Comparison of ENCODE assay signal across 16 cellular contexts in the genomic region with DNA sequence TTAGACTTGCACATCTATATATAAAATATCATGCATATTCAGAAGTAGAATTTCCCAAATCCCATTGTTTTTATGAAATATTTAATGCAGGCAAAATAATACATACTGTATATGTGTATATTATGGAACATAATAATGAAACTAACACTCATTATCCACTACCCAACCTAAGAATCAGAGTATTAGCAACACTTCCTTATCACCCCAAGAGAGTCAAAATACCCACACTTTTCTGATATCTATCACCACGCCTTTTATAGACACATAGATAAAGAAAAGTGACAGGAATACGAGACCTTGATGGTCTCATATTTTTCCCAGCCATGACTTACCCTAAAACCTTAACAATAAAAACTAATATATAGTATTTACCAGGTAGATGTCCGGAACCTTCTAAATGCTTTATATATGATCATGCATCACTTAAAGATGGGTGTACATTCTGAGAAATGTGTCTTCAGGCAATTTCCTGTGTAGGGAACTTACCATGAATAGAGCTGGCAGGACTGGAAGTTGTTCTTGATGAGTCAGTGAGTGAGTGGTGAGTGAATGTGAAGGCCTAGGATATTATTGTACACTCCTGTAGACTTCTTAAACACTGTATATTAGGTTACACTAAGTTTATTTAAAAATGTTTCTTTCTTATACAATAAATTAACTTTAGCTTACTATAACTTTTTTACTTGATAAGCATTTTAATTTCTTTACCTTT. TPM values are rescaled to one million over a fixed set of nuclear protein-coding genes. Genes with fewer than 3 reads are reported as not detected.
DNase-seq lines count a peak whose midpoint lies in the region; ATAC-seq and TF ChIP-seq lines count a peak whose summit lies in the region.
"Had no signal": no experiment of that assay in that cellular context is flagged by ENCODE, and none has a peak within 500 bp of the region (broad histone marks: within the 10 kb centered on the region; RNA-seq: fewer than 3 reads in every experiment).

No MANE protein-coding gene starts in this region.

- H3K9me2 ChIP-seq in MM.1S (replicated peaks; ENCODE audit: insufficient read depth, low read length): no peaks in the 10 kb centered on the region

- DNase-seq in DND-41 (no peak), LHCN-M2 (ENCODE audit: low read depth) (peak; percentile 76), astrocyte of the cerebellum (ENCODE audit: low read depth) (peak; percentile 29), iris pigment epithelial cell (ENCODE audit: low read depth) (peak; percentile 89), GOT3 (lab: John Stamatoyannopoulos, UW) (no peak), NOMO-1 treated with DMSO at 0.1 percent for 48 hours (lab: John Stamatoyannopoulos, UW; ENCODE audit: unreplicated experiment) (no peak), MM.1S (no peak), suprapubic skin (ENCODE audit: low spot score in 2 of 2) (no peak)
- DNase-seq: CD4-positive, alpha-beta T cell; NCI-H2081; nucleus accumbens; stimulated activated CD4-positive, alpha-beta T cell treated with anti-CD3 and anti-CD28 coated beads, Interleukin-1b, Interleukin-23, amount 100 ng/mL, for 48 hours; stimulated activated naive B cell treated with anti-CD40 and anti-IgM and Interleukin-4, amounts not matched to agents 10 μg/mL and 1 μg/mL and 100 μg/mL, for 72 hours; T-helper 9 cell had no signal

- in situ Hi-C loops in astrocyte of the cerebellum (cut with HindIII; ENCODE audit: low sequenced_read_pairs): no loop called here

- ATAC-seq in DND-41 (ENCODE audit: insufficient read depth, low read depth): peak; percentile 70; the same call in 2 of the 3 replicates
- ATAC-seq: gastroesophageal sphincter; stimulated activated naive B cell treated with anti-CD40 and anti-IgM and Interleukin-4, amounts not matched to agents 10 μg/mL and 1 μg/mL and 100 μg/mL, for 72 hours had no signal

- H2AFZ ChIP-seq in DND-41 (ENCODE audit: low read depth, low read length): no peak overlapping the region
- no peak overlapping the region for H2AFZ ChIP-seq in MM.1S (ENCODE audit: low read length)

- H3K36me3 ChIP-seq in DND-41 (ENCODE audit: insufficient read depth, low read length) (no peaks in the 10 kb centered on the region), MM.1S (replicated peaks; ENCODE audit: insufficient read depth, low read length) (no peaks in the 10 kb centered on the region), suprapubic skin (no peaks in the 10 kb centered on the region)
- H3K36me3 ChIP-seq: cardiac muscle cell, gastroesophageal sphincter had no signal

- H3F3A ChIP-seq in MM.1S (ENCODE audit: insufficient read depth, low read length): no peaks in the 10 kb centered on the region

- H3K4me2 ChIP-seq in DND-41 (ENCODE audit: insufficient read depth, low read length) (no peak overlapping the region), MM.1S (ENCODE audit: low read depth, low read length) (no peak overlapping the region)

- H3K4me1 ChIP-seq in DND-41 (ENCODE audit: insufficient read depth, low read length) (peaks cover 5% of the 10 kb centered on the region; the same call in 1 of the 2 replicates), MM.1S (ENCODE audit: low read length) (no peaks in the 10 kb centered on the region), suprapubic skin (no peaks in the 10 kb centered on the region)
- H3K4me1 ChIP-seq: gastroesophageal sphincter had no signal

- no peak overlapping the region for H3K9ac ChIP-seq in DND-41 (ENCODE audit: low read depth, low read length)
- no peak overlapping the region for H3K9ac ChIP-seq in MM.1S (ENCODE audit: low read length)

- no peak for TF ChIP-seq POLR2A in suprapubic skin (IDR thresholded peaks at IDR 0.05)

- TF ChIP-seq CTCF in DND-41 (IDR thresholded peaks at IDR 0.05; ENCODE audit: borderline replicate concordance, extremely low read depth, low read length, poor library complexity, severe bottlenecking) (no peak), astrocyte of the cerebellum (IDR thresholded peaks at IDR 0.05; ENCODE audit: low read depth, low read length, missing control alignments) (no peak), MM.1S (IDR thresholded peaks at IDR 0.05; ENCODE audit: low read length) (no peak), suprapubic skin (IDR thresholded peaks at IDR 0.05) (no peak)

- no peak overlapping the region for H3K4me3 ChIP-seq in DND-41 (ENCODE audit: low read depth in 1 of 2, low read length in 2 of 2)
- H3K4me3 ChIP-seq in astrocyte of the cerebellum (ENCODE audit: low read depth, low read length): no peak overlapping the region
- no peak overlapping the region for H3K4me3 ChIP-seq in MM.1S (ENCODE audit: low read length)
- no peak overlapping the region for H3K4me3 ChIP-seq in suprapubic skin
- H3K4me3 ChIP-seq: cardiac muscle cell, gastroesophageal sphincter had no signal

- no peaks in the 10 kb centered on the region for H4K20me1 ChIP-seq in DND-41 (ENCODE audit: insufficient read depth, low read length)
- H4K20me1 ChIP-seq in MM.1S (ENCODE audit: insufficient read depth, low read length): no peaks in the 10 kb centered on the region

- H3K79me2 ChIP-seq in DND-41 (ENCODE audit: insufficient read depth, low read length) (no peaks in the 10 kb centered on the region), MM.1S (ENCODE audit: low read length) (no peaks in the 10 kb centered on the region)

- no peaks in the 10 kb centered on the region for H3K27me3 ChIP-seq in DND-41 (ENCODE audit: insufficient read depth, low read length, poor library complexity)
- H3K27me3 ChIP-seq in MM.1S (replicated peaks; ENCODE audit: insufficient read depth, low read length): no peaks in the 10 kb centered on the region
- no peaks in the 10 kb centered on the region for H3K27me3 ChIP-seq in suprapubic skin
- H3K27me3 ChIP-seq: cardiac muscle cell, gastroesophageal sphincter had no signal

- H3K9me3 ChIP-seq in DND-41 (ENCODE audit: insufficient read depth, low read length, severe bottlenecking) (no peaks in the 10 kb centered on the region), MM.1S (replicated peaks; ENCODE audit: insufficient read depth, low read length) (no peaks in the 10 kb centered on the region), suprapubic skin (no peaks in the 10 kb centered on the region)
- H3K9me3 ChIP-seq: gastroesophageal sphincter had no signal

- H3K27ac ChIP-seq in DND-41 (ENCODE audit: low read length) (no peak overlapping the region), MM.1S (ENCODE audit: low read length) (no peak overlapping the region), suprapubic skin (no peak overlapping the region)
- H3K27ac ChIP-seq: cardiac muscle cell, gastroesophageal sphincter had no signal

- TF ChIP-seq EP300 in suprapubic skin (IDR thresholded peaks at IDR 0.05): no peak

- 73% methylated on average over 3 of the region's 3 CpGs for WGBS in suprapubic skin

RNA-seq across cellular contexts. Expression of gene TNFSF4, which starts 45.5 kb away (rescaled TPM):
- total RNA-seq in LHCN-M2 (2014; rRNA removed) (23.9 and 26.1 TPM in 2 replicates), suprapubic skin (under 1 TPM in 2 of 4 donors, not detected in 2; 0.15 to 0.29 TPM)
- polyA plus RNA-seq in LHCN-M2 (2012): 34.3 TPM

Comparison
In these comparisons a context has a peak if more than half of its experiments do, and no peak if none do; other contexts are left out.
1. DNase-seq: peak in LHCN-M2 (single experiment), astrocyte of the cerebellum (single experiment) and iris pigment epithelial cell (single experiment); none in DND-41 (single experiment), GOT3 (single experiment), NOMO-1 treated with DMSO at 0.1 percent for 48 hours (single experiment), MM.1S (single experiment) and suprapubic skin (0 of 2).
2. RNA of gene TNFSF4, which starts 45.5 kb away (total RNA-seq): 23.9 to 26.1 TPM in LHCN-M2; 0.15 to 0.29 TPM in suprapubic skin; every median in the first group is over 10 times any median in the second.